Comparison of ENCODE assay signal across 26 cellular contexts in genomic region chr21:43001316-43001715, GRCh38. TPM values are rescaled to one million over a fixed set of nuclear protein-coding genes. Genes with fewer than 3 reads are reported as not detected.
A peak's percentile ranks its signal among the peaks of the same experiment; 100 is the strongest.
DNase-seq lines count a peak whose midpoint lies in the region; ATAC-seq, FAIRE-seq and TF ChIP-seq lines count a peak whose summit lies in the region.
"Had no signal": no experiment of that assay in that cellular context is flagged by ENCODE, and none has a peak within 500 bp of the region (broad histone marks: within the 10 kb centered on the region; RNA-seq: fewer than 3 reads in every experiment).

No MANE protein-coding gene starts in this region.

- FAIRE-seq in GM12891 (lab: Jason Lieb, UNC) = no peak
- FAIRE-seq: GM18507, pancreas had no signal

- H3K4me3 ChIP-seq in dorsolateral prefrontal cortex = no peak overlapping the region
- no peak overlapping the region for H3K4me3 ChIP-seq in upper lobe of right lung
- no peak overlapping the region for H3K4me3 ChIP-seq in SJCRH30
- H3K4me3 ChIP-seq: pancreas had no signal

- H3K27me3 ChIP-seq in dorsolateral prefrontal cortex = no peaks in the 10 kb centered on the region
- H3K27me3 ChIP-seq in upper lobe of right lung = no peaks in the 10 kb centered on the region
- H3K27me3 ChIP-seq in SJCRH30 = no peaks in the 10 kb centered on the region
- H3K27me3 ChIP-seq: pancreas had no signal

- H3K9me3 ChIP-seq in upper lobe of right lung (peaks cover 5% of the 10 kb centered on the region), SJCRH30 (replicated peaks) (peaks cover 10% of the 10 kb centered on the region)
- H3K9me3 ChIP-seq: pancreas had no signal

- DNase-seq in NCI-H2029 treated with DMSO at 0.1 percent for 48 hours (lab: John Stamatoyannopoulos, UW) (peak; percentile 17), NCI-H2029 (lab: John Stamatoyannopoulos, UW) (no peak), dorsolateral prefrontal cortex (peak in 8 of 10 donors; percentile 33 to 74 (median 56)), pons (ENCODE audit: low spot score) (peak; percentile 20), upper lobe of right lung (peak; percentile 40), GM12891 (ENCODE audit: insufficient read length, low spot score) (no peak), SJCRH30 (no peak)
- DNase-seq: activated CD4-positive, alpha-beta T cell treated with anti-CD3 and anti-CD28 coated beads, Interleukin-2, amount 10 ng/mL, durations not matched to agents 7 days and 5 days; activated CD8-positive, alpha-beta memory T cell treated with anti-CD3 and anti-CD28 coated beads, Interleukin-2, amount 10 ng/mL, durations not matched to agents 7 days and 5 days; CD4-positive, alpha-beta memory T cell; DMS 273 treated with DMSO at 0.1 percent for 48 hours; effector CD4-positive, alpha-beta T cell; foreskin melanocyte; naive thymus-derived CD4-positive, alpha-beta T cell; NCI-H187; NCI-H226; NCI-H82; pancreas; PC-3; stimulated activated CD4-positive, alpha-beta T cell treated with anti-CD3 and anti-CD28 coated beads, Interleukin-1b, Interleukin-23, amount 100 ng/mL, for 48 hours; T-helper 2 cell had no signal

- TF ChIP-seq POLR2A in GM12891 (IDR thresholded peaks at IDR 0.05; ENCODE audit: low read depth, low read length) = no peak

- H3K4me1 ChIP-seq in upper lobe of right lung (peaks cover 8% of the 10 kb centered on the region), SJCRH30 (no peaks in the 10 kb centered on the region; the same call in 1 of the 2 replicates)

- peaks cover 17% of the 10 kb centered on the region for H3K36me3 ChIP-seq in upper lobe of right lung
- peaks cover 4% of the 10 kb centered on the region for H3K36me3 ChIP-seq in SJCRH30
- H3K36me3 ChIP-seq: pancreas had no signal

- no peak for ATAC-seq in upper lobe of right lung
- no peak for ATAC-seq in GM18520 (IDR thresholded peaks at IDR 0.05; ENCODE audit: unreplicated experiment)
- ATAC-seq: activated CD8-positive, alpha-beta memory T cell treated with anti-CD3 and anti-CD28 coated beads, Interleukin-2, amount 10 ng/mL, durations not matched to agents 7 days and 5 days; HCT116; naive thymus-derived CD4-positive, alpha-beta T cell; pancreas; PC-3 had no signal

- H3K27ac ChIP-seq in dorsolateral prefrontal cortex (no peak overlapping the region), upper lobe of right lung (no peak overlapping the region), SJCRH30 (no peak overlapping the region)
- H3K27ac ChIP-seq: 22Rv1, KMS-11, pancreas had no signal

- intact Hi-C loops in dorsolateral prefrontal cortex (cut with DNase I) (no loop called here), upper lobe of right lung (cut with DNase I) (no loop called here)

- TF ChIP-seq CTCF in dorsolateral prefrontal cortex (IDR thresholded peaks at IDR 0.05 in 54 of 56, conservative IDR thresholded peaks at IDR 0.05 in 2 of 56; ENCODE audit: low read depth in 1 of 56, partially characterized antibody in 56 of 56) = no peak
- TF ChIP-seq CTCF in upper lobe of right lung (IDR thresholded peaks at IDR 0.05) = no peak

TF ChIP-seq in GM12891, 5 proteins besides CTCF, POLR2A, EP300 and RAD21:
- no peak for TF ChIP-seq TAF1 (IDR thresholded peaks at IDR 0.05; ENCODE audit: low read depth, low read length)
- TF ChIP-seq PAX5 (IDR thresholded peaks at IDR 0.05; ENCODE audit: insufficient read depth, low read length, severe bottlenecking) = no peak
- no peak for TF ChIP-seq SPI1 (IDR thresholded peaks at IDR 0.05; ENCODE audit: low read depth, low read length)
- TF ChIP-seq POU2F2 (IDR thresholded peaks at IDR 0.05; ENCODE audit: low read depth, low read length) = no peak
- no peak for TF ChIP-seq POLR2AphosphoS5 (IDR thresholded peaks at IDR 0.05; ENCODE audit: low read depth, low read length)

RNA-seq across cellular contexts. Expression of gene PKNOX1, which starts 27.0 kb away (rescaled TPM):
- total RNA-seq in dorsolateral prefrontal cortex = 10 to 100 TPM; 12.3 to 50.7 (median 23.5) TPM
- total RNA-seq in upper lobe of right lung = 14.9 TPM
- 7.3 TPM for polyA plus RNA-seq in GM12891 (2012; ENCODE audit: low read depth, missing spikeins)
- total RNA-seq in SJCRH30 (2014; rRNA removed; shearing (Covaris generic)) = 37.1 and 41.6 TPM in 2 replicates

Comparison
In these comparisons a context has a peak if more than half of its experiments do, and no peak if none do; other contexts are left out.
1. DNase-seq: peak in NCI-H2029 treated with DMSO at 0.1 percent for 48 hours (single experiment), dorsolateral prefrontal cortex (8 of 10), pons (single experiment) and upper lobe of right lung (single experiment); none in NCI-H2029 (single experiment), GM12891 (single experiment) and SJCRH30 (0 of 2).